8 cellular contexts compared by ENCODE assay signal in the genomic region with DNA sequence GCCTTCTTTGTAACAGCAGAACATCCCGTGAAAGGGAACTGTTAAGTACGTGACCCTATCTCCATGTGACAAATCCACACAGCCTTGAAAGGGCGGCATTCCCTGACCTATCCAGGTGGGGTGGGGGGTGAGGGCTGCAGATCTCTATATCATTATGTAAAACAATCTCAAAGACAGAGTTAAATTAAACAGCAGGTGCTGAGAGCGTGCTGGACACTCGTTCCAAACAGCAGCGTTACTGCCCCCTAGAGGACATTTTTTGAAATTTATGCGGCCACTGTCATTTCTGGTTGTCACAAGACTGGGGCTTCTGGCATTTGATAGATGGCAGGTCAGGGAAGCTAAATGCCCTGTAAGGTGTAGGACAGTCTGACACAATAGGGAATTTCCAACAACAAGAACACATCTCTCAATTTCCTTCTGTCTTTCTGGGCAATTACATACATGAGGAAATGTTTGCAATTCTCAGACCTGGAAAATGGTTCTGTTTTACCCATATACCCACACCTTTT. TPM values are rescaled to one million over a fixed set of nuclear protein-coding genes. Genes with fewer than 3 reads are reported as not detected.
DNase-seq lines count a peak whose midpoint lies in the region; ATAC-seq and TF ChIP-seq lines count a peak whose summit lies in the region.

No MANE protein-coding gene starts in this region.

- H3K4me3 Mint-ChIP-seq in CD8-positive, alpha-beta memory T cell: peak overlapping the region in 1 of 7 donors; percentile 67
- H3K4me3 Mint-ChIP-seq in activated CD8-positive, alpha-beta memory T cell treated with anti-CD3 and anti-CD28 coated beads, Interleukin-2, amount 10 ng/mL, durations not matched to agents 7 days and 5 days: no peak overlapping the region
- no peak overlapping the region for H3K4me3 Mint-ChIP-seq in endodermal cell

- ATAC-seq in activated CD8-positive, alpha-beta memory T cell treated with anti-CD3 and anti-CD28 coated beads, Interleukin-2, amount 10 ng/mL, durations not matched to agents 7 days and 5 days: peak; percentile 46
- ATAC-seq in GM21381 (IDR thresholded peaks at IDR 0.05; ENCODE audit: unreplicated experiment): no peak

- peaks cover 0 to 3% (median 0%) of the 10 kb centered on the region in 3 donors for H3K36me3 Mint-ChIP-seq in CD8-positive, alpha-beta memory T cell
- no peaks in the 10 kb centered on the region for H3K36me3 Mint-ChIP-seq in activated CD8-positive, alpha-beta memory T cell treated with anti-CD3 and anti-CD28 coated beads, Interleukin-2, amount 10 ng/mL, durations not matched to agents 7 days and 5 days
- H3K36me3 Mint-ChIP-seq in endodermal cell (ENCODE audit: low read depth): no peaks in the 10 kb centered on the region

- 0 to 25% methylated on average over 4 to 7 of the region's 7 CpGs for WGBS in endodermal cell (ENCODE audit: insufficient coverage in 1 of 2, insufficient read length in 1 of 2), 2 experiments

- H3K27ac Mint-ChIP-seq in CD8-positive, alpha-beta memory T cell: peak overlapping the region in 3 of 8 donors; percentile 7 to 65 (median 47)
- H3K27ac Mint-ChIP-seq in activated CD8-positive, alpha-beta memory T cell treated with anti-CD3 and anti-CD28 coated beads, Interleukin-2, amount 10 ng/mL, durations not matched to agents 7 days and 5 days: no peak overlapping the region
- H3K27ac Mint-ChIP-seq in endodermal cell: no peak overlapping the region

- no peaks in the 10 kb centered on the region for H3K27me3 ChIP-seq in CD8-positive, alpha-beta memory T cell (ENCODE audit: insufficient read depth, low read length, poor library complexity, severe bottlenecking)
- no peaks in the 10 kb centered on the region for H3K27me3 ChIP-seq in endodermal cell (ENCODE audit: control insufficient read depth, insufficient read depth, low read length, poor library complexity, severe bottlenecking)

- no peak overlapping the region for H3K4me3 ChIP-seq in CD8-positive, alpha-beta memory T cell (ENCODE audit: low read length)
- no peak overlapping the region for H3K4me3 ChIP-seq in endodermal cell (ENCODE audit: low read length)

- H3K4me1 Mint-ChIP-seq in CD8-positive, alpha-beta memory T cell: peaks cover 14 to 16% (median 16%) of the 10 kb centered on the region in 3 donors
- H3K4me1 Mint-ChIP-seq in activated CD8-positive, alpha-beta memory T cell treated with anti-CD3 and anti-CD28 coated beads, Interleukin-2, amount 10 ng/mL, durations not matched to agents 7 days and 5 days: peaks cover 13% of the 10 kb centered on the region
- no peaks in the 10 kb centered on the region for H3K4me1 Mint-ChIP-seq in endodermal cell

- TF ChIP-seq CTCF in endodermal cell (conservative IDR thresholded peaks at IDR 0.05): peak; percentile 87

- no peaks in the 10 kb centered on the region for H3K9me3 ChIP-seq in CD8-positive, alpha-beta memory T cell (ENCODE audit: low read length)
- no peaks in the 10 kb centered on the region for H3K9me3 ChIP-seq in endodermal cell (ENCODE audit: control insufficient read depth, low read length)

- H3K9ac ChIP-seq in endodermal cell (ENCODE audit: extremely low read depth, low read length, poor library complexity, severe bottlenecking): no peak overlapping the region

- H3K27me3 Mint-ChIP-seq in CD8-positive, alpha-beta memory T cell: peaks cover 0 to 4% of the 10 kb centered on the region in 2 donors
- no peaks in the 10 kb centered on the region for H3K27me3 Mint-ChIP-seq in activated CD8-positive, alpha-beta memory T cell treated with anti-CD3 and anti-CD28 coated beads, Interleukin-2, amount 10 ng/mL, durations not matched to agents 7 days and 5 days
- H3K27me3 Mint-ChIP-seq in endodermal cell (ENCODE audit: insufficient read depth): no peaks in the 10 kb centered on the region

- POLR2A ChIA-PET in CD8-positive, alpha-beta memory T cell (lab: Charles Lee): interaction anchor here (1.1 to 1.6 kb wide), 3 partner anchors 109 to 121 kb away, joined by 3 to 5 read pairs (median 4); no protein-coding TSS in a partner anchor

- peak; percentile 50 to 79 (median 69) for DNase-seq in CD8-positive, alpha-beta memory T cell
- DNase-seq in HUDEP-2 (lab: John Stamatoyannopoulos, UW; ENCODE audit: unreplicated experiment in 76 of 76): peak in 68 of 76 experiments; percentile 20 to 89 (median 59)
- peak; percentile 78 for DNase-seq in NOMO-1 treated with DMSO at 0.1 percent for 48 hours (lab: John Stamatoyannopoulos, UW; ENCODE audit: unreplicated experiment)
- peak; percentile 86 for DNase-seq in activated CD8-positive, alpha-beta memory T cell treated with anti-CD3 and anti-CD28 coated beads, Interleukin-2, amount 10 ng/mL, durations not matched to agents 7 days and 5 days
- DNase-seq in endodermal cell: peak; percentile 93
- peak; percentile 86 for DNase-seq in midbrain (lab: John Stamatoyannopoulos, UW)
- DNase-seq in substantia nigra (lab: John Stamatoyannopoulos, UW): peak in 35 of 49 donors; percentile 8 to 81 (median 42)

- no peaks in the 10 kb centered on the region for H3K9me3 Mint-ChIP-seq in CD8-positive, alpha-beta memory T cell
- H3K9me3 Mint-ChIP-seq in activated CD8-positive, alpha-beta memory T cell treated with anti-CD3 and anti-CD28 coated beads, Interleukin-2, amount 10 ng/mL, durations not matched to agents 7 days and 5 days (ENCODE audit: low read depth): no peaks in the 10 kb centered on the region
- no peaks in the 10 kb centered on the region for H3K9me3 Mint-ChIP-seq in endodermal cell

- CTCF ChIA-PET in CD8-positive, alpha-beta memory T cell (lab: Charles Lee): interaction anchor here (0.7 to 4.6 kb wide), 24 partner anchors 9 to 199 kb away, joined by 3 to 100 read pairs (median 4); partner anchors contain the start of genes GRN, RUNDC3A, TMUB2 and UBTF
- CTCF ChIA-PET in activated CD8-positive, alpha-beta memory T cell treated with anti-CD3 and anti-CD28 coated beads, Interleukin-2, amount 10 ng/mL, durations not matched to agents 7 days and 5 days (lab: Charles Lee): interaction anchor here (0.7 to 7.2 kb wide), 25 partner anchors 10 to 208 kb away, joined by 3 to 94 read pairs (median 6); partner anchors contain the start of genes GRN, HDAC5 and UBTF

- H3K4me1 ChIP-seq in CD8-positive, alpha-beta memory T cell (ENCODE audit: insufficient read depth, low read length): peaks cover 4% of the 10 kb centered on the region
- H3K4me1 ChIP-seq in endodermal cell (ENCODE audit: control insufficient read depth, insufficient read depth, low read length): no peaks in the 10 kb centered on the region

- no peak overlapping the region for H3K27ac ChIP-seq in CD8-positive, alpha-beta memory T cell (ENCODE audit: low read depth, low read length)
- no peak overlapping the region for H3K27ac ChIP-seq in endodermal cell (ENCODE audit: low read depth, low read length)
- H3K27ac ChIP-seq in substantia nigra (ENCODE audit: low read depth, low read length, poor library complexity, severe bottlenecking): no peak overlapping the region

- H3K36me3 ChIP-seq in CD8-positive, alpha-beta memory T cell (ENCODE audit: insufficient read depth, low read length): no peaks in the 10 kb centered on the region
- no peaks in the 10 kb centered on the region for H3K36me3 ChIP-seq in endodermal cell (ENCODE audit: control insufficient read depth, insufficient read depth, low read length)

RNA-seq across cellular contexts. Expression of gene SLC25A39, which starts 6.7 kb away (rescaled TPM):
- total RNA-seq in CD8-positive, alpha-beta memory T cell: 100 to 1,000 TPM; 159 to 174 TPM
- polyA plus RNA-seq in CD8-positive, alpha-beta memory T cell: 133 TPM
- 100 to 1,000 TPM; 103 to 133 TPM for total RNA-seq in activated CD8-positive, alpha-beta memory T cell treated with anti-CD3 and anti-CD28 coated beads, Interleukin-2, amount 10 ng/mL, durations not matched to agents 7 days and 5 days
- 100 to 1,000 TPM; 191 to 201 TPM for total RNA-seq in endodermal cell
- 87.4 TPM for polyA plus RNA-seq in endodermal cell (2013, experiment 1 of 2)
- 82.3 TPM for polyA plus RNA-seq in endodermal cell (2013, experiment 2 of 2)

RNA-seq across cellular contexts. Expression of gene GRN, which starts 13.8 kb away (rescaled TPM):
- 10 to 100 TPM; 48.7 to 50.3 TPM for total RNA-seq in CD8-positive, alpha-beta memory T cell
- 56.4 TPM for polyA plus RNA-seq in CD8-positive, alpha-beta memory T cell
- 10 to 100 TPM; 56.5 to 69.2 TPM for total RNA-seq in activated CD8-positive, alpha-beta memory T cell treated with anti-CD3 and anti-CD28 coated beads, Interleukin-2, amount 10 ng/mL, durations not matched to agents 7 days and 5 days
- total RNA-seq in endodermal cell: 100 to 1,000 TPM; 178 to 205 TPM
- polyA plus RNA-seq in endodermal cell (2013, experiment 1 of 2): 96.8 TPM
- 86.7 TPM for polyA plus RNA-seq in endodermal cell (2013, experiment 2 of 2)

RNA-seq across cellular contexts. Expression of gene RUNDC3A, which starts 22.9 kb away (rescaled TPM):
- not detected for total RNA-seq in CD8-positive, alpha-beta memory T cell
- not detected for polyA plus RNA-seq in CD8-positive, alpha-beta memory T cell
- total RNA-seq in activated CD8-positive, alpha-beta memory T cell treated with anti-CD3 and anti-CD28 coated beads, Interleukin-2, amount 10 ng/mL, durations not matched to agents 7 days and 5 days: under 1 TPM in 1 of 2 experiments, not detected in 1; 0.18 TPM
- total RNA-seq in endodermal cell: 1 to 10 TPM; 1.0 to 2.1 TPM
- polyA plus RNA-seq in endodermal cell (2013, experiment 1 of 2): 21.7 TPM
- 15.4 TPM for polyA plus RNA-seq in endodermal cell (2013, experiment 2 of 2)

RNA-seq across cellular contexts. Expression of gene FAM171A2, which starts 32.3 kb away (rescaled TPM):
- under 1 TPM; 0.33 to 0.35 TPM for total RNA-seq in CD8-positive, alpha-beta memory T cell
- 0.28 TPM for polyA plus RNA-seq in CD8-positive, alpha-beta memory T cell
- total RNA-seq in activated CD8-positive, alpha-beta memory T cell treated with anti-CD3 and anti-CD28 coated beads, Interleukin-2, amount 10 ng/mL, durations not matched to agents 7 days and 5 days: under 1 TPM in 1 of 2 experiments, not detected in 1; 0.26 TPM
- 10 to 100 TPM; 45.7 to 51.9 TPM for total RNA-seq in endodermal cell
- 48.1 TPM for polyA plus RNA-seq in endodermal cell (2013, experiment 1 of 2)
- polyA plus RNA-seq in endodermal cell (2013, experiment 2 of 2): 43.2 TPM

RNA-seq across cellular contexts. Expression of gene ITGA2B, which starts 58.1 kb away (rescaled TPM):
- total RNA-seq in CD8-positive, alpha-beta memory T cell: under 1 TPM in 1 of 2 experiments, not detected in 1; 0.31 TPM
- polyA plus RNA-seq in CD8-positive, alpha-beta memory T cell: 0.12 TPM
- under 1 TPM; 0.09 to 0.44 TPM for total RNA-seq in activated CD8-positive, alpha-beta memory T cell treated with anti-CD3 and anti-CD28 coated beads, Interleukin-2, amount 10 ng/mL, durations not matched to agents 7 days and 5 days
- 1 to 10 TPM; 5.2 to 8.5 TPM for total RNA-seq in endodermal cell
- polyA plus RNA-seq in endodermal cell (2013, experiment 1 of 2): 12.8 TPM
- 10.6 TPM for polyA plus RNA-seq in endodermal cell (2013, experiment 2 of 2)

Comparison
In these comparisons a context has a peak if more than half of its experiments do, and no peak if none do; other contexts are left out.
1. DNase-seq: peak in every context shown above with its lines; median percentile 93 in endodermal cell; 86 in activated CD8-positive, alpha-beta memory T cell treated with anti-CD3 and anti-CD28 coated beads, Interleukin-2, amount 10 ng/mL, durations not matched to agents 7 days and 5 days; 86 in midbrain; 78 in NOMO-1 treated with DMSO at 0.1 percent for 48 hours; 69 in CD8-positive, alpha-beta memory T cell; 59 in HUDEP-2; 42 in substantia nigra.